14 cellular contexts compared by ENCODE assay signal in the genomic region with DNA sequence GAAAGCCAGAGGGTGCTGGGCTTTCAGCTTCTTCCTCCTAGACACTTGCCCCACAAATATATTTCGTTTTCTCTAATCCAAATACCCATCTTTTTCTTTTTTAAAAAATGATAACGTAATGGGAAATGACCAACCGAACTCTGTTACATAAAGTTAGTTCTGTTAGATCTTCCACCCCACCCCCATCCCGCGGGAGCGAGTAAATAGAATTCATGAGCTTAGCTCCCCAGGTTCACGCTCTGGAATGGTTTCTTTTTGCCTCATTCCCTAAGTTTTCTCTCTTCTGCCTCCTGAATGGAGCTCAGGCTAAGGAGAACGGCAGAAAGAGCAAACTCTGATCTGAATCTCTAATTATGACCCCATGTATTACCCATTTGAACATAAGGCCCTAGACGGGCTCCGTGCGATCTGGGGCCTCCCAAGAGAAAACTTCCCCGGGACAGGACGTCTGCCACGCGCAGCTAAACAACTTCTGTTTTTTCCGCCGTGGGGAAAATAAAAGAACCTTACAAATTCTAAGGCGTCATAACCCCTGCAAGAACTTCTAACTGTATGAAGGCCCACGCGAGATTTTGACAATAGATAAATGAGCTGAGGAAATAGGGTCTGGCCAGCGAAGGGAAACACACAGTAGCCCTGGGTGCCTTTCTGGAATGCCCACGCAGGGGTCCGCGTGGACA. TPM values are rescaled to one million over a fixed set of nuclear protein-coding genes. Genes with fewer than 3 reads are reported as not detected.
A peak's percentile ranks its signal among the peaks of the same experiment; 100 is the strongest.
DNase-seq lines count a peak whose midpoint lies in the region; ATAC-seq, FAIRE-seq and TF ChIP-seq lines count a peak whose summit lies in the region.
"Had no signal": no experiment of that assay in that cellular context is flagged by ENCODE, and none has a peak within 500 bp of the region (broad histone marks: within the 10 kb centered on the region; RNA-seq: fewer than 3 reads in every experiment).

No MANE protein-coding gene starts in this region.

- H4K8ac ChIP-seq in H9 (replicated peaks; ENCODE audit: insufficient read length, low read depth, low read length) (no peak overlapping the region), H1 (ENCODE audit: extremely low read depth, insufficient read depth, low read length) (no peak overlapping the region)

- H3K14ac ChIP-seq in H9 (ENCODE audit: insufficient read depth, low read length) (no peak overlapping the region), H1 (ENCODE audit: insufficient read length) (no peak overlapping the region)

- no peak overlapping the region for H4K91ac ChIP-seq in H9 (ENCODE audit: insufficient read length, low read depth, low read length)
- no peak overlapping the region for H4K91ac ChIP-seq in H1 (replicated peaks; ENCODE audit: insufficient read length, low read length)

- H2AK5ac ChIP-seq in H9 (ENCODE audit: insufficient read length, low read length) (no peak overlapping the region), H1 (ENCODE audit: low read depth, low read length) (no peak overlapping the region)

- H3K27me3 ChIP-seq in CD4-positive, alpha-beta memory T cell (ENCODE audit: insufficient read depth, low read length) = peaks cover 46% of the 10 kb centered on the region
- H3K27me3 ChIP-seq in H9 (ENCODE audit: insufficient read depth, low read length) (peaks cover 89% of the 10 kb centered on the region), H1 (replicated peaks in 1 of 4; ENCODE audit: control insufficient read depth in 3 of 4, extremely low read depth in 1 of 4, insufficient read depth in 3 of 4, low read length in 3 of 4) (peaks cover 84 to 100% (median 100%) of the 10 kb centered on the region in 4 experiments)

- no peak for TF ChIP-seq EP300 in H1 (IDR thresholded peaks at IDR 0.05; ENCODE audit: borderline replicate concordance in 1 of 2, low read depth in 2 of 2, low read length in 2 of 2)

- no peak overlapping the region for H3K56ac ChIP-seq in H9 (ENCODE audit: insufficient read length, low read depth, low read length)
- no peak overlapping the region for H3K56ac ChIP-seq in H1 (replicated peaks; ENCODE audit: insufficient read length, low read depth, low read length)

- peaks cover 0 to 4% of the 10 kb centered on the region in 2 donors for H3K36me3 Mint-ChIP-seq in CD4-positive, alpha-beta memory T cell
- H3K36me3 Mint-ChIP-seq in H9 (ENCODE audit: insufficient read depth in 1 of 3, low read depth in 3 of 3) (no peaks in the 10 kb centered on the region; a peak in 1 of 7 replicates), osteocyte (ENCODE audit: unreplicated experiment) (peaks cover 10% of the 10 kb centered on the region)
- no peaks in the 10 kb centered on the region for H3K36me3 Mint-ChIP-seq in stimulated activated effector memory CD8-positive, alpha-beta T cell treated with anti-CD3 and anti-CD28 coated beads, Interleukin-12 subunit alpha, Interleukin-12 subunit beta, amount 100 ng/mL, for 72 hours

- peaks cover 16% of the 10 kb centered on the region for H3K23me2 ChIP-seq in H9 (ENCODE audit: insufficient read length, low read depth, low read length, poor library complexity, severe bottlenecking)
- H3K23me2 ChIP-seq in H1 (ENCODE audit: low read depth, low read length) = peaks cover 9% of the 10 kb centered on the region; the same call in 1 of the 2 replicates

- no peak overlapping the region for H3K4ac ChIP-seq in H9 (ENCODE audit: low read depth, low read length)
- no peak overlapping the region for H3K4ac ChIP-seq in H1 (replicated peaks; ENCODE audit: insufficient read length, low read depth, low read length)

- no peak for FAIRE-seq in H1 (lab: Jason Lieb, UNC)
- FAIRE-seq: keratinocyte had no signal

- no peak overlapping the region for H3T11ph ChIP-seq in H9 (ENCODE audit: low read length)

- H3K9me3 ChIP-seq in CD4-positive, alpha-beta memory T cell (ENCODE audit: control insufficient read depth in 1 of 2, low read length in 2 of 2) = no peaks in the 10 kb centered on the region
- H3K9me3 ChIP-seq in H9 (ENCODE audit: control insufficient read depth, low read depth, low read length) = no peaks in the 10 kb centered on the region
- peaks cover 0 to 3% of the 10 kb centered on the region in 2 experiments; a peak in 1 of 4 replicates for H3K9me3 ChIP-seq in H1 (ENCODE audit: insufficient read depth in 2 of 2, low read depth in 1 of 2, low read length in 1 of 2)

- no peak overlapping the region for H2BK15ac ChIP-seq in H9 (ENCODE audit: low read depth, low read length)
- H2BK15ac ChIP-seq in H1 (ENCODE audit: low read length) = no peak overlapping the region

- no peak for ATAC-seq in stimulated activated effector memory CD8-positive, alpha-beta T cell treated with anti-CD3 and anti-CD28 coated beads, Interleukin-12 subunit alpha, Interleukin-12 subunit beta, amount 100 ng/mL, for 72 hours
- ATAC-seq: esophagus mucosa had no signal

- H3K4me2 ChIP-seq in H9 (ENCODE audit: insufficient read depth, insufficient read length, low read length) (peak overlapping the region; percentile 52), H1 (ENCODE audit: insufficient read depth in 1 of 2, low read depth in 2 of 2, low read length in 2 of 2) (peak overlapping the region; percentile 64 to 73)

- H3K4me1 Mint-ChIP-seq in CD4-positive, alpha-beta memory T cell = peaks cover 9 to 32% (median 16%) of the 10 kb centered on the region in 4 donors
- H3K4me1 Mint-ChIP-seq in H9 (peaks cover 54 to 71% of the 10 kb centered on the region in 2 experiments), osteocyte (ENCODE audit: unreplicated experiment) (peaks cover 38% of the 10 kb centered on the region)
- peaks cover 15% of the 10 kb centered on the region for H3K4me1 Mint-ChIP-seq in stimulated activated effector memory CD8-positive, alpha-beta T cell treated with anti-CD3 and anti-CD28 coated beads, Interleukin-12 subunit alpha, Interleukin-12 subunit beta, amount 100 ng/mL, for 72 hours

- H2BK20ac ChIP-seq in H9 (ENCODE audit: low read depth, low read length, poor library complexity, severe bottlenecking) (no peak overlapping the region), H1 (ENCODE audit: low read length) (no peak overlapping the region)

- no peak overlapping the region for H2BK120ac ChIP-seq in H9 (ENCODE audit: low read depth, low read length, poor library complexity, severe bottlenecking)
- H2BK120ac ChIP-seq in H1 (replicated peaks; ENCODE audit: low read depth, low read length) = no peak overlapping the region

- no CpG with 5 or more reads among the region's 24 CpGs for WGBS in H9 (ENCODE audit: extremely low coverage, insufficient read length, low lambda C conversion rate)
- WGBS in H1 (ENCODE audit: extremely low coverage in 1 of 2, insufficient coverage in 1 of 2, insufficient read length in 1 of 2, insufficient replicate concordance in 2 of 2, low coverage in 1 of 2, low lambda C conversion rate in 2 of 2, missing lambda C conversion rate in 1 of 2), 2 experiments = 6% methylated on average over 23 of the region's 24 CpGs; no CpG with 5 or more reads in 1 of the 2 experiments

- H3K9ac ChIP-seq in H9 (ENCODE audit: extremely low read depth, insufficient read length, low read length) (no peak overlapping the region), H1 (replicated peaks in 1 of 4; ENCODE audit: extremely low read depth in 1 of 4, low read depth in 3 of 4, low read length in 3 of 4) (no peak overlapping the region)

- no peaks in the 10 kb centered on the region for H4K20me1 ChIP-seq in H9 (ENCODE audit: control insufficient read depth, insufficient read depth, insufficient read length)
- H4K20me1 ChIP-seq in H1 (replicated peaks in 1 of 2; ENCODE audit: control insufficient read depth in 1 of 2, insufficient read depth in 2 of 2, low read length in 2 of 2) = peaks cover 7 to 20% of the 10 kb centered on the region in 2 experiments

- TF ChIP-seq POLR2A in H1 (IDR thresholded peaks at IDR 0.05; ENCODE audit: control extremely low read depth in 1 of 2, low read depth in 2 of 2, low read length in 2 of 2) = no peak

- H3K79me1 ChIP-seq in H9 (ENCODE audit: insufficient read depth, low read depth, low read length, poor library complexity, severe bottlenecking) (no peaks in the 10 kb centered on the region), H1 (ENCODE audit: low read depth, low read length) (no peaks in the 10 kb centered on the region)

- peaks cover 0 to 53% (median 32%) of the 10 kb centered on the region in 8 donors for H3K9me3 Mint-ChIP-seq in CD4-positive, alpha-beta memory T cell
- H3K9me3 Mint-ChIP-seq in H9 (peaks cover 2 to 15% of the 10 kb centered on the region in 2 experiments), osteocyte (ENCODE audit: unreplicated experiment) (no peaks in the 10 kb centered on the region)
- no peaks in the 10 kb centered on the region for H3K9me3 Mint-ChIP-seq in stimulated activated effector memory CD8-positive, alpha-beta T cell treated with anti-CD3 and anti-CD28 coated beads, Interleukin-12 subunit alpha, Interleukin-12 subunit beta, amount 100 ng/mL, for 72 hours

- H2AFZ ChIP-seq in H9 (ENCODE audit: low read length) (no peak overlapping the region), H1 (ENCODE audit: low read length) (no peak overlapping the region)

- H3K4me3 Mint-ChIP-seq in CD4-positive, alpha-beta memory T cell = peak overlapping the region in 5 of 8 donors; percentile 23 to 80 (median 26)
- H3K4me3 Mint-ChIP-seq in H9 = peak overlapping the region in 1 of 2 experiments; percentile 85; a peak in 3 of 5 replicates
- H3K4me3 Mint-ChIP-seq in osteocyte (ENCODE audit: unreplicated experiment) = peak overlapping the region; percentile 86
- H3K4me3 Mint-ChIP-seq in stimulated activated effector memory CD8-positive, alpha-beta T cell treated with anti-CD3 and anti-CD28 coated beads, Interleukin-12 subunit alpha, Interleukin-12 subunit beta, amount 100 ng/mL, for 72 hours = no peak overlapping the region
- H3K4me3 Mint-ChIP-seq: activated CD4-positive, alpha-beta memory T cell treated with anti-CD3 and anti-CD28 coated beads, Interleukin-2, amount 10 ng/mL, durations not matched to agents 7 days and 5 days had no signal

- DNase-seq in CD4-positive, alpha-beta memory T cell = no peak
- DNase-seq in H9 (no peak), H1 (ENCODE audit: low read depth in 1 of 2, low spot score in 2 of 2) (no peak), osteocyte (ENCODE audit: extremely low spot score, unreplicated experiment) (no peak), NOMO-1 (lab: John Stamatoyannopoulos, UW; ENCODE audit: unreplicated experiment in 2 of 2) (no peak), NCI-H146 (lab: John Stamatoyannopoulos, UW) (no peak), NCI-H1694 treated with DMSO at 0.1 percent for 48 hours (lab: John Stamatoyannopoulos, UW) (no peak)
- no peak for DNase-seq in stimulated activated effector memory CD8-positive, alpha-beta T cell treated with anti-CD3 and anti-CD28 coated beads, Interleukin-12 subunit alpha, Interleukin-12 subunit beta, amount 100 ng/mL, for 72 hours (ENCODE audit: low spot score in 2 of 2)
- DNase-seq: activated CD4-positive, alpha-beta memory T cell treated with anti-CD3 and anti-CD28 coated beads, Interleukin-2, amount 10 ng/mL, durations not matched to agents 7 days and 5 days had no signal

- no peak overlapping the region for H2BK5ac ChIP-seq in H9 (ENCODE audit: insufficient read length, low read length)
- no peak overlapping the region for H2BK5ac ChIP-seq in H1 (ENCODE audit: low read depth, low read length)

- no peak overlapping the region for H3K27ac Mint-ChIP-seq in CD4-positive, alpha-beta memory T cell
- H3K27ac Mint-ChIP-seq in H9 (no peak overlapping the region), osteocyte (ENCODE audit: unreplicated experiment) (peak overlapping the region; percentile 85)
- no peak overlapping the region for H3K27ac Mint-ChIP-seq in stimulated activated effector memory CD8-positive, alpha-beta T cell treated with anti-CD3 and anti-CD28 coated beads, Interleukin-12 subunit alpha, Interleukin-12 subunit beta, amount 100 ng/mL, for 72 hours
- H3K27ac Mint-ChIP-seq: activated CD4-positive, alpha-beta memory T cell treated with anti-CD3 and anti-CD28 coated beads, Interleukin-2, amount 10 ng/mL, durations not matched to agents 7 days and 5 days; progenitor cell of endocrine pancreas had no signal

- H3K4me1 ChIP-seq in CD4-positive, alpha-beta memory T cell (ENCODE audit: insufficient read depth, low read length) = peaks cover 12% of the 10 kb centered on the region
- H3K4me1 ChIP-seq in H9 (ENCODE audit: insufficient read depth, low read length) (peaks cover 6% of the 10 kb centered on the region), H1 (replicated peaks in 1 of 4; ENCODE audit: control insufficient read depth in 3 of 4, insufficient read depth in 4 of 4, low read length in 3 of 4) (peaks cover 7 to 41% (median 16%) of the 10 kb centered on the region in 4 experiments)

- H3K27ac ChIP-seq in CD4-positive, alpha-beta memory T cell (ENCODE audit: low read depth, low read length) = no peak overlapping the region
- H3K27ac ChIP-seq in H9 (ENCODE audit: insufficient read length, low read depth, low read length) = no peak overlapping the region
- no peak overlapping the region for H3K27ac ChIP-seq in H1 (ENCODE audit: low read depth, low read length)
- H3K27ac ChIP-seq: SK-N-MC had no signal

- CTCF ChIA-PET in CD4-positive, alpha-beta memory T cell (lab: Charles Lee; ENCODE audit: partially characterized antibody) = no interaction called here
- CTCF ChIA-PET in H1 (lab: Charles Lee; ENCODE audit: partially characterized antibody) = interaction anchor here (0.9 to 3.5 kb wide), 7 partner anchors 9 to 765 kb away, joined by 3 to 24 read pairs (median 4); no protein-coding TSS in a partner anchor

- no peak overlapping the region for H3K18ac ChIP-seq in H9 (ENCODE audit: insufficient read length, low read depth, low read length)
- no peak overlapping the region for H3K18ac ChIP-seq in H1 (ENCODE audit: extremely low read depth, low read length)

- H3K79me2 ChIP-seq in H9 (ENCODE audit: insufficient read depth, low read length) (no peaks in the 10 kb centered on the region), H1 (ENCODE audit: control insufficient read depth in 1 of 2, insufficient read depth in 2 of 2, low read length in 2 of 2) (no peaks in the 10 kb centered on the region)

- no peak for TF ChIP-seq CTCF in H9 (conservative IDR thresholded peaks at IDR 0.05)
- no peak for TF ChIP-seq CTCF in H1 (IDR thresholded peaks at IDR 0.05; ENCODE audit: control extremely low read depth in 1 of 3, insufficient read depth in 1 of 3, low read depth in 1 of 3, low read length in 3 of 3)
- no peak for TF ChIP-seq CTCF in osteocyte (IDR thresholded peaks at IDR 0.05)

- H2BK12ac ChIP-seq in H9 (ENCODE audit: insufficient read length, low read depth, low read length) = no peak overlapping the region
- H2BK12ac ChIP-seq in H1 (ENCODE audit: low read depth, low read length) = no peak overlapping the region

- no peak for TF ChIP-seq RAD21 in H1 (IDR thresholded peaks at IDR 0.05 in 1 of 2, conservative IDR thresholded peaks at IDR 0.05 in 1 of 2; ENCODE audit: low read depth in 2 of 2, low read length in 2 of 2)

- no peak overlapping the region for H3K4me3 ChIP-seq in CD4-positive, alpha-beta memory T cell (ENCODE audit: low read length in 2 of 2)
- H3K4me3 ChIP-seq in H1 (ENCODE audit: extremely low read depth in 1 of 4, insufficient read depth in 2 of 4, low read depth in 3 of 4, low read length in 4 of 4) = peak overlapping the region in 1 of 4 experiments; percentile 51; a peak in 2 of 8 replicates

- H3K36me3 ChIP-seq in CD4-positive, alpha-beta memory T cell (ENCODE audit: insufficient read depth, low read length) = no peaks in the 10 kb centered on the region
- H3K36me3 ChIP-seq in H1 (ENCODE audit: control insufficient read depth in 2 of 4, insufficient read depth in 4 of 4, low read length in 3 of 4) = peaks cover 0 to 2% (median 0%) of the 10 kb centered on the region in 4 experiments; a peak in 1 of 8 replicates

- H4K5ac ChIP-seq in H9 (ENCODE audit: insufficient read length, low read depth, low read length) = no peak overlapping the region
- no peak overlapping the region for H4K5ac ChIP-seq in H1 (ENCODE audit: insufficient read length, low read depth, low read length)

- H3K23ac ChIP-seq in H9 (ENCODE audit: insufficient read length, low read depth, low read length) = no peak overlapping the region
- no peak overlapping the region for H3K23ac ChIP-seq in H1 (ENCODE audit: insufficient read length)

- POLR2A ChIA-PET in CD4-positive, alpha-beta memory T cell (lab: Charles Lee; ENCODE audit: partially characterized antibody) = no interaction called here
- POLR2A ChIA-PET in H1 (lab: Charles Lee; ENCODE audit: partially characterized antibody) = interaction anchor here (1.1 to 2.1 kb wide), 5 partner anchors 9 to 22 kb away, joined by 3 to 7 read pairs (median 6); no protein-coding TSS in a partner anchor

- peaks cover 70 to 73% of the 10 kb centered on the region in 2 donors for H3K27me3 Mint-ChIP-seq in CD4-positive, alpha-beta memory T cell
- H3K27me3 Mint-ChIP-seq in H9 (ENCODE audit: low read depth) (peaks cover 100% of the 10 kb centered on the region), osteocyte (ENCODE audit: unreplicated experiment) (peaks cover 81% of the 10 kb centered on the region)

- intact Hi-C loops in CD4-positive, alpha-beta memory T cell (cut with micrococcal nuclease) = no loop called here

RNA-seq across cellular contexts. Expression of a gene that starts 2.4 kb away (rescaled TPM):
- not detected for total RNA-seq in CD4-positive, alpha-beta memory T cell
- polyA plus RNA-seq in CD4-positive, alpha-beta memory T cell = under 1 TPM in 1 of 2 donors, not detected in 1; 0.05 TPM
- total RNA-seq in H9 (2021) (0.07 TPM in 1 of 2 replicates, not detected in the other), osteocyte (3.1 and 4.3 TPM in 2 replicates)
- 0.24 and 0.42 TPM in 2 replicates for total RNA-seq in H1 (2021; fragmentation: NEBNext Ultra II Directional; extraction: Animal tissue kit (Norgen Biotek cat#: 25700))
- 0.09 and 0.14 TPM in 2 replicates for polyA plus RNA-seq in H1 (2011; rRNA removed)
- 0.14 TPM for polyA plus RNA-seq in H1 (2011; cell fraction: cytosol; rRNA removed)
- 0.19 TPM for polyA plus RNA-seq in H1 (2011; cell fraction: nucleus; rRNA removed)
- polyA plus RNA-seq in H1 (2012, experiment 1 of 2) = 0.04 to 0.13 TPM (median 0.10 TPM) in 3 of 4 replicates, not detected in the other
- not detected for polyA plus RNA-seq in H1 (2012, experiment 2 of 2)
- 0.12 TPM for polyA plus RNA-seq in H1 (2013, experiment 1 of 2)
- polyA plus RNA-seq in H1 (2013, experiment 2 of 2) = 0.11 TPM
- 0.22 and 0.35 TPM in 2 replicates for polyA minus RNA-seq in H1 (2011; rRNA and poly(A)+ RNA removed)
- polyA minus RNA-seq in H1 (2011; cell fraction: cytosol; rRNA and poly(A)+ RNA removed) = not detected
- 0.40 TPM for polyA minus RNA-seq in H1 (2011; cell fraction: nucleus; rRNA and poly(A)+ RNA removed)
- total RNA-seq: activated CD4-positive, alpha-beta memory T cell treated with anti-CD3 and anti-CD28 coated beads, Interleukin-2, amount 10 ng/mL, durations not matched to agents 7 days and 5 days; esophagus mucosa; NCI-H460; progenitor cell of endocrine pancreas had no signal
- polyA plus RNA-seq: keratinocyte had no signal
